In the genomic region with DNA sequence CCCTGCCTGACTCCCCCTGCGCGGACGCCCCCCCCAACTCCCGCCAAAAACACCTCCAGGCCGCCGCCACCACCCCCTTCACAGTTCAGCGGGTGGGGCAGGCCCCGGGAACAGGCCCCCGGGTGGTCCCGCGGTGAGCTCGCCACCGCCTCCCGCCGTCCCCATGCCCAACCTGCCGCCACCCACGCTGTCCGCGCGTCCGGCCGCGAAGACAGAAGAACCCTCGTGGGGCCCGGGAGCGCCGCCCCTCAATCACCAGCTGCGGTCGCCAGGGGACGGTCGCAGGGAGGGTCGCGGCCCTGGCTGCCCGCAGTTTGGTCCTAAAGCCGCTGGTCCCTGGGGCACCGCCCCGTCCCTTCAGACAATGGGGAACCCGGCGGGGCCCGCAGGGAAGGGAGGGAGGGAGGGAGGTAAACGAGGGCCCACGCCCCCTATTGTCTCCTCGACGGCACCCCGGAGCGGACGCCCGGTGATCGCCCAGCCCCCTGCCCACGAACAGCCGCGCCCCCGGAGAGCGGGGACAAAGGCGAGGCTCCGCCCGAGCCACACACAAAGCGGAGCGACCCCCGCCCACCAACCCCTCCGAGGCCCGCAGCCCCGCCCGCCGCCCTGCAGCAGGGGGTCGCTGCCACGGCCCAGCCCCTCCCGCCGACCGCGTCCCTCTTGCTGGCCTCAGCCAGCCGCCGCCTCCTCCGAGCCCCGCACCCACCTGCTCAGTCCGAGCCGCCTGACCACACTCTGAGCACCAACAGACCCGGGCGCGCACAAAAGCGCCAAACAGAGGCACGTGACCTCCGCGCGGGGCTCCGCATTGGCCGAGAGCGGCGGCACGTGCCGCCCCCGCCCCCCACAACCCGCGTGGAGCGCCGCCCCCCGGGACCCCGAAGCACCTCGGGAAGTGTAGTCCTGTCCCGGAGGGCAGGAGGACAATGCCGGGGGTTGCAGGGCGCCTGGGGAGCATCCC, we compare ENCODE assay signal across 1 cellular context.
TF ChIP-seq lines count a peak whose summit lies in the region.

A gene (minus strand): TSS at position 740 of the 964 bp plus-strand sequence. CDS start 1,743 bp downstream, outside the sequence.

TF ChIP-seq in H1, 55 proteins besides CTCF, POLR2A, EP300 and RAD21 (continues in another document):
- TF ChIP-seq GTF2F1 (IDR thresholded peaks at IDR 0.05; ENCODE audit: borderline replicate concordance, low read depth, low read length) = peak; percentile 62; the same call in 1 of the 2 replicates
- no peak for TF ChIP-seq CEBPB (IDR thresholded peaks at IDR 0.05; ENCODE audit: low read depth, low read length)
- no peak for TF ChIP-seq BCL11A (IDR thresholded peaks at IDR 0.05; ENCODE audit: low read depth in 2 of 2, low read length in 2 of 2)
- TF ChIP-seq HDAC6 (IDR thresholded peaks at IDR 0.05; ENCODE audit: low read depth, low read length) = no peak
- TF ChIP-seq CBX5 (IDR thresholded peaks at IDR 0.05; ENCODE audit: low read depth, low read length) = no peak
- TF ChIP-seq SUZ12 (IDR thresholded peaks at IDR 0.05; ENCODE audit: low read length) = no peak
- TF ChIP-seq TBP (IDR thresholded peaks at IDR 0.05; ENCODE audit: low read depth, low read length) = peak; percentile 95
- TF ChIP-seq, protein P1, sequence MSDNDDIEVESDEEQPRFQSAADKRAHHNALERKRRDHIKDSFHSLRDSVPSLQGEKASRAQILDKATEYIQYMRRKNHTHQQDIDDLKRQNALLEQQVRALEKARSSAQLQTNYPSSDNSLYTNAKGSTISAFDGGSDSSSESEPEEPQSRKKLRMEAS (IDR thresholded peaks at IDR 0.05) = peak; percentile 91
- TF ChIP-seq JUN (IDR thresholded peaks at IDR 0.05; ENCODE audit: low read depth, low read length) = no peak
- peak; percentile 38 for TF ChIP-seq KDM4A (IDR thresholded peaks at IDR 0.05; ENCODE audit: low read depth, low read length, severe bottlenecking)
- TF ChIP-seq SAP30 (IDR thresholded peaks at IDR 0.05; ENCODE audit: insufficient read depth, insufficient replicate concordance, low read length) = no peak
- no peak for TF ChIP-seq SP2 (IDR thresholded peaks at IDR 0.05; ENCODE audit: low read length)
- TF ChIP-seq TAF7 (optimal IDR thresholded peaks at IDR 0.05; ENCODE audit: borderline replicate concordance, low read depth, low read length) = peak; percentile 90
- TF ChIP-seq ASH2L (IDR thresholded peaks at IDR 0.05; ENCODE audit: low read length) = no peak
- TF ChIP-seq, protein P2, sequence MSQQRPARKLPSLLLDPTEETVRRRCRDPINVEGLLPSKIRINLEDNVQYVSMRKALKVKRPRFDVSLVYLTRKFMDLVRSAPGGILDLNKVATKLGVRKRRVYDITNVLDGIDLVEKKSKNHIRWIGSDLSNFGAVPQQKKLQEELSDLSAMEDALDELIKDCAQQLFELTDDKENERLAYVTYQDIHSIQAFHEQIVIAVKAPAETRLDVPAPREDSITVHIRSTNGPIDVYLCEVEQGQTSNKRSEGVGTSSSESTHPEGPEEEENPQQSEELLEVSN (IDR thresholded peaks at IDR 0.05) = peak; percentile 80
- TF ChIP-seq, protein P3, sequence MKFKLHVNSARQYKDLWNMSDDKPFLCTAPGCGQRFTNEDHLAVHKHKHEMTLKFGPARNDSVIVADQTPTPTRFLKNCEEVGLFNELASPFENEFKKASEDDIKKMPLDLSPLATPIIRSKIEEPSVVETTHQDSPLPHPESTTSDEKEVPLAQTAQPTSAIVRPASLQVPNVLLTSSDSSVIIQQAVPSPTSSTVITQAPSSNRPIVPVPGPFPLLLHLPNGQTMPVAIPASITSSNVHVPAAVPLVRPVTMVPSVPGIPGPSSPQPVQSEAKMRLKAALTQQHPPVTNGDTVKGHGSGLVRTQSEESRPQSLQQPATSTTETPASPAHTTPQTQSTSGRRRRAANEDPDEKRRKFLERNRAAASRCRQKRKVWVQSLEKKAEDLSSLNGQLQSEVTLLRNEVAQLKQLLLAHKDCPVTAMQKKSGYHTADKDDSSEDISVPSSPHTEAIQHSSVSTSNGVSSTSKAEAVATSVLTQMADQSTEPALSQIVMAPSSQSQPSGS (IDR thresholded peaks at IDR 0.05; ENCODE audit: low read length) = no peak
- TF ChIP-seq RXRA (IDR thresholded peaks at IDR 0.05; ENCODE audit: insufficient read depth, low read depth, low read length) = no peak
- no peak for TF ChIP-seq BRCA1 (IDR thresholded peaks at IDR 0.05; ENCODE audit: low read depth, low read length)
- no peak for TF ChIP-seq EZH2 (IDR thresholded peaks at IDR 0.05; ENCODE audit: low read depth, low read length, severe bottlenecking)
- TF ChIP-seq TEAD4 (IDR thresholded peaks at IDR 0.05; ENCODE audit: low read depth, low read length) = no peak
- TF ChIP-seq SRF (IDR thresholded peaks at IDR 0.05; ENCODE audit: low read depth, low read length) = no peak
- TF ChIP-seq CTBP2 (IDR thresholded peaks at IDR 0.05; ENCODE audit: borderline replicate concordance, insufficient read depth, insufficient read length, low read length) = no peak
- 0 out of 2 replicates have a peak, but pooled peaks have one; percentile 10 for TF ChIP-seq RBBP5 (IDR thresholded peaks at IDR 0.05; ENCODE audit: borderline replicate concordance, low read depth, low read length)
- TF ChIP-seq GABPA (IDR thresholded peaks at IDR 0.05; ENCODE audit: borderline replicate concordance, insufficient read depth, low read length) = no peak
- no peak for TF ChIP-seq KDM5A (IDR thresholded peaks at IDR 0.05; ENCODE audit: low read length)
- no peak for TF ChIP-seq MAFK (IDR thresholded peaks at IDR 0.05; ENCODE audit: low read depth, low read length)
- TF ChIP-seq ZNF274 (IDR thresholded peaks at IDR 0.05; ENCODE audit: borderline replicate concordance, extremely low read depth, low read length) = no peak
- TF ChIP-seq BACH1 (IDR thresholded peaks at IDR 0.05; ENCODE audit: low read length) = no peak; the same call in 1 of the 2 replicates
- peak; percentile 98 for TF ChIP-seq TAF1 (IDR thresholded peaks at IDR 0.05; ENCODE audit: low read depth, low read length)
- TF ChIP-seq SIX5 (IDR thresholded peaks at IDR 0.05; ENCODE audit: low read depth, low read length) = peak; percentile 33; the same call in 1 of the 2 replicates
- peak; percentile 55; the same call in 1 of the 2 replicates for TF ChIP-seq PHF8 (conservative IDR thresholded peaks at IDR 0.05; ENCODE audit: low read depth, low read length)
- TF ChIP-seq KDM1A (IDR thresholded peaks at IDR 0.05; ENCODE audit: borderline replicate concordance, low read length) = no peak
- peak; percentile 70 for TF ChIP-seq CHD2 (IDR thresholded peaks at IDR 0.05; ENCODE audit: low read length)
- TF ChIP-seq, protein P4, sequence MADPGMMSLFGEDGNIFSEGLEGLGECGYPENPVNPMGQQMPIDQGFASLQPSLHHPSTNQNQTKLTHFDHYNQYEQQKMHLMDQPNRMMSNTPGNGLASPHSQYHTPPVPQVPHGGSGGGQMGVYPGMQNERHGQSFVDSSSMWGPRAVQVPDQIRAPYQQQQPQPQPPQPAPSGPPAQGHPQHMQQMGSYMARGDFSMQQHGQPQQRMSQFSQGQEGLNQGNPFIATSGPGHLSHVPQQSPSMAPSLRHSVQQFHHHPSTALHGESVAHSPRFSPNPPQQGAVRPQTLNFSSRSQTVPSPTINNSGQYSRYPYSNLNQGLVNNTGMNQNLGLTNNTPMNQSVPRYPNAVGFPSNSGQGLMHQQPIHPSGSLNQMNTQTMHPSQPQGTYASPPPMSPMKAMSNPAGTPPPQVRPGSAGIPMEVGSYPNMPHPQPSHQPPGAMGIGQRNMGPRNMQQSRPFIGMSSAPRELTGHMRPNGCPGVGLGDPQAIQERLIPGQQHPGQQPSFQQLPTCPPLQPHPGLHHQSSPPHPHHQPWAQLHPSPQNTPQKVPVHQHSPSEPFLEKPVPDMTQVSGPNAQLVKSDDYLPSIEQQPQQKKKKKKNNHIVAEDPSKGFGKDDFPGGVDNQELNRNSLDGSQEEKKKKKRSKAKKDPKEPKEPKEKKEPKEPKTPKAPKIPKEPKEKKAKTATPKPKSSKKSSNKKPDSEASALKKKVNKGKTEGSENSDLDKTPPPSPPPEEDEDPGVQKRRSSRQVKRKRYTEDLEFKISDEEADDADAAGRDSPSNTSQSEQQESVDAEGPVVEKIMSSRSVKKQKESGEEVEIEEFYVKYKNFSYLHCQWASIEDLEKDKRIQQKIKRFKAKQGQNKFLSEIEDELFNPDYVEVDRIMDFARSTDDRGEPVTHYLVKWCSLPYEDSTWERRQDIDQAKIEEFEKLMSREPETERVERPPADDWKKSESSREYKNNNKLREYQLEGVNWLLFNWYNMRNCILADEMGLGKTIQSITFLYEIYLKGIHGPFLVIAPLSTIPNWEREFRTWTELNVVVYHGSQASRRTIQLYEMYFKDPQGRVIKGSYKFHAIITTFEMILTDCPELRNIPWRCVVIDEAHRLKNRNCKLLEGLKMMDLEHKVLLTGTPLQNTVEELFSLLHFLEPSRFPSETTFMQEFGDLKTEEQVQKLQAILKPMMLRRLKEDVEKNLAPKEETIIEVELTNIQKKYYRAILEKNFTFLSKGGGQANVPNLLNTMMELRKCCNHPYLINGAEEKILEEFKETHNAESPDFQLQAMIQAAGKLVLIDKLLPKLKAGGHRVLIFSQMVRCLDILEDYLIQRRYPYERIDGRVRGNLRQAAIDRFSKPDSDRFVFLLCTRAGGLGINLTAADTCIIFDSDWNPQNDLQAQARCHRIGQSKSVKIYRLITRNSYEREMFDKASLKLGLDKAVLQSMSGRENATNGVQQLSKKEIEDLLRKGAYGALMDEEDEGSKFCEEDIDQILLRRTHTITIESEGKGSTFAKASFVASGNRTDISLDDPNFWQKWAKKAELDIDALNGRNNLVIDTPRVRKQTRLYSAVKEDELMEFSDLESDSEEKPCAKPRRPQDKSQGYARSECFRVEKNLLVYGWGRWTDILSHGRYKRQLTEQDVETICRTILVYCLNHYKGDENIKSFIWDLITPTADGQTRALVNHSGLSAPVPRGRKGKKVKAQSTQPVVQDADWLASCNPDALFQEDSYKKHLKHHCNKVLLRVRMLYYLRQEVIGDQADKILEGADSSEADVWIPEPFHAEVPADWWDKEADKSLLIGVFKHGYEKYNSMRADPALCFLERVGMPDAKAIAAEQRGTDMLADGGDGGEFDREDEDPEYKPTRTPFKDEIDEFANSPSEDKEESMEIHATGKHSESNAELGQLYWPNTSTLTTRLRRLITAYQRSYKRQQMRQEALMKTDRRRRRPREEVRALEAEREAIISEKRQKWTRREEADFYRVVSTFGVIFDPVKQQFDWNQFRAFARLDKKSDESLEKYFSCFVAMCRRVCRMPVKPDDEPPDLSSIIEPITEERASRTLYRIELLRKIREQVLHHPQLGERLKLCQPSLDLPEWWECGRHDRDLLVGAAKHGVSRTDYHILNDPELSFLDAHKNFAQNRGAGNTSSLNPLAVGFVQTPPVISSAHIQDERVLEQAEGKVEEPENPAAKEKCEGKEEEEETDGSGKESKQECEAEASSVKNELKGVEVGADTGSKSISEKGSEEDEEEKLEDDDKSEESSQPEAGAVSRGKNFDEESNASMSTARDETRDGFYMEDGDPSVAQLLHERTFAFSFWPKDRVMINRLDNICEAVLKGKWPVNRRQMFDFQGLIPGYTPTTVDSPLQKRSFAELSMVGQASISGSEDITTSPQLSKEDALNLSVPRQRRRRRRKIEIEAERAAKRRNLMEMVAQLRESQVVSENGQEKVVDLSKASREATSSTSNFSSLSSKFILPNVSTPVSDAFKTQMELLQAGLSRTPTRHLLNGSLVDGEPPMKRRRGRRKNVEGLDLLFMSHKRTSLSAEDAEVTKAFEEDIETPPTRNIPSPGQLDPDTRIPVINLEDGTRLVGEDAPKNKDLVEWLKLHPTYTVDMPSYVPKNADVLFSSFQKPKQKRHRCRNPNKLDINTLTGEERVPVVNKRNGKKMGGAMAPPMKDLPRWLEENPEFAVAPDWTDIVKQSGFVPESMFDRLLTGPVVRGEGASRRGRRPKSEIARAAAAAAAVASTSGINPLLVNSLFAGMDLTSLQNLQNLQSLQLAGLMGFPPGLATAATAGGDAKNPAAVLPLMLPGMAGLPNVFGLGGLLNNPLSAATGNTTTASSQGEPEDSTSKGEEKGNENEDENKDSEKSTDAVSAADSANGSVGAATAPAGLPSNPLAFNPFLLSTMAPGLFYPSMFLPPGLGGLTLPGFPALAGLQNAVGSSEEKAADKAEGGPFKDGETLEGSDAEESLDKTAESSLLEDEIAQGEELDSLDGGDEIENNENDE (IDR thresholded peaks at IDR 0.05; ENCODE audit: insufficient replicate concordance, low read length) = no peak
- TF ChIP-seq YY1 (IDR thresholded peaks at IDR 0.05; ENCODE audit: low read depth, low read length) = no peak
- no peak for TF ChIP-seq FOSL1 (IDR thresholded peaks at IDR 0.05; ENCODE audit: insufficient read depth, low read depth, low read length)
- TF ChIP-seq, protein P5, sequence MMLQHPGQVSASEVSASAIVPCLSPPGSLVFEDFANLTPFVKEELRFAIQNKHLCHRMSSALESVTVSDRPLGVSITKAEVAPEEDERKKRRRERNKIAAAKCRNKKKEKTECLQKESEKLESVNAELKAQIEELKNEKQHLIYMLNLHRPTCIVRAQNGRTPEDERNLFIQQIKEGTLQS (IDR thresholded peaks at IDR 0.05; ENCODE audit: insufficient read depth, low read depth, low read length) = peak; percentile 98
- TF ChIP-seq POLR2AphosphoS5 (IDR thresholded peaks at IDR 0.05; ENCODE audit: low read depth, low read length) = peak; percentile 97
- TF ChIP-seq NRF1 (IDR thresholded peaks at IDR 0.05; ENCODE audit: low read depth, low read length) = no peak; the same call in 1 of the 2 replicates
- no peak for TF ChIP-seq JUND (IDR thresholded peaks at IDR 0.05; ENCODE audit: low read length)
- TF ChIP-seq TCF12 (IDR thresholded peaks at IDR 0.05; ENCODE audit: low read depth, low read length) = no peak
- no peak for TF ChIP-seq SIRT6 (IDR thresholded peaks at IDR 0.05; ENCODE audit: low read length)
- TF ChIP-seq, protein P6, sequence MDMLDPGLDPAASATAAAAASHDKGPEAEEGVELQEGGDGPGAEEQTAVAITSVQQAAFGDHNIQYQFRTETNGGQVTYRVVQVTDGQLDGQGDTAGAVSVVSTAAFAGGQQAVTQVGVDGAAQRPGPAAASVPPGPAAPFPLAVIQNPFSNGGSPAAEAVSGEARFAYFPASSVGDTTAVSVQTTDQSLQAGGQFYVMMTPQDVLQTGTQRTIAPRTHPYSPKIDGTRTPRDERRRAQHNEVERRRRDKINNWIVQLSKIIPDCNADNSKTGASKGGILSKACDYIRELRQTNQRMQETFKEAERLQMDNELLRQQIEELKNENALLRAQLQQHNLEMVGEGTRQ (IDR thresholded peaks at IDR 0.05; ENCODE audit: low read length) = peak; percentile 99
- no peak for TF ChIP-seq CBX8 (IDR thresholded peaks at IDR 0.05; ENCODE audit: borderline replicate concordance, low read depth, low read length)
- TF ChIP-seq CHD1 (IDR thresholded peaks at IDR 0.05; ENCODE audit: low read depth, low read length) = no peak
- peak; percentile 41; the same call in 1 of the 2 replicates for TF ChIP-seq SP1 (IDR thresholded peaks at IDR 0.05; ENCODE audit: low read depth, low read length)
- no peak for TF ChIP-seq POU5F1 (IDR thresholded peaks at IDR 0.05; ENCODE audit: low read depth, low read length)
- TF ChIP-seq NANOG (IDR thresholded peaks at IDR 0.05; ENCODE audit: insufficient read depth, low read depth, low read length, poor library complexity, severe bottlenecking) = no peak
- peak; percentile 77 for TF ChIP-seq CREB1 (IDR thresholded peaks at IDR 0.05)
- 0 out of 4 replicates have a peak, but pooled peaks of 1 of the 2 experiments have one; percentile 5 for TF ChIP-seq SIN3A (conservative IDR thresholded peaks at IDR 0.05 in 1 of 2, IDR thresholded peaks at IDR 0.05 in 1 of 2; ENCODE audit: low read depth in 1 of 2, low read length in 2 of 2)
- 0 out of 2 replicates have a peak, but pooled peaks have one; percentile 24 for TF ChIP-seq EGR1 (IDR thresholded peaks at IDR 0.05; ENCODE audit: borderline replicate concordance, low read depth, low read length)
- TF ChIP-seq HDAC2 (IDR thresholded peaks at IDR 0.05; ENCODE audit: borderline replicate concordance in 1 of 2, low read depth in 2 of 2, low read length in 2 of 2) = peak; percentile 62 to 90; a peak in 2 of 4 replicates
